8 cellular contexts compared by ENCODE assay signal in the genomic region with DNA sequence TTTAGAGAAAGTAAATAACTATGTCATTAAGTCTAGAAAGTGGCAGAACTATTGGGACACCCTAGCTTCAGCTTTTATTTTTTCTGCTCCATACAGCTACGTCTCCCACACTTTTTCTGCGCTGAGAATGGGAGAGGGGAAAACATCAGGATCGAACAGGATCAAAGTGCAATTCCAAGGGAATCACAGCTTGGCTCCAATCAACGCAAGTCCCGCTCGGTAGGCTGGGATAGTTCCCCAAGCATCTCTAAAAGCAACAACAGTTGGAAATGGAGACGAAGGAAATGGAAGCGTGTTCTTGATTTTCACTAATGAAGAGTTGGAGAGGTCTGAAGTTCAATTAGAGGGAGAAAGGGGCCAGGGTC. TPM values are rescaled to one million over a fixed set of nuclear protein-coding genes. Genes with fewer than 3 reads are reported as not detected.
DNase-seq lines count a peak whose midpoint lies in the region; ATAC-seq and TF ChIP-seq lines count a peak whose summit lies in the region.

No MANE protein-coding gene starts in this region.

- no peaks in the 10 kb centered on the region for H3K36me3 ChIP-seq in CD8-positive, alpha-beta T cell (ENCODE audit: insufficient read depth, low read length)
- H3K36me3 ChIP-seq in OCI-LY3 (replicated peaks; ENCODE audit: low read depth, low read length): no peaks in the 10 kb centered on the region
- peaks cover 7% of the 10 kb centered on the region for H3K36me3 ChIP-seq in neutrophil

- DNase-seq in CD8-positive, alpha-beta T cell: no peak
- DNase-seq in epithelial cell of proximal tubule (ENCODE audit: low read depth) (no peak), islet precursor cell (no peak), inferior parietal cortex (ENCODE audit: extremely low spot score) (no peak)
- DNase-seq in stimulated activated CD4-positive, alpha-beta T cell treated with anti-CD3 and anti-CD28 coated beads, Interleukin-4, amount 100 ng/mL, for 4 hours: no peak

- H4K20me1 ChIP-seq in OCI-LY3 (ENCODE audit: insufficient read depth, low read length): no peaks in the 10 kb centered on the region

- no peaks in the 10 kb centered on the region for H3K9me3 ChIP-seq in CD8-positive, alpha-beta T cell (ENCODE audit: low read length)
- H3K9me3 ChIP-seq in OCI-LY3 (ENCODE audit: insufficient read depth, low read length): no peaks in the 10 kb centered on the region
- H3K9me3 ChIP-seq in neutrophil: no peaks in the 10 kb centered on the region

- CTCF ChIA-PET in CD8-positive, alpha-beta T cell (lab: Charles Lee): interaction anchor here (0.6 to 6.0 kb wide), 6 partner anchors 14 to 605 kb away, joined by 3 to 57 read pairs (median 4); no protein-coding TSS in a partner anchor

- peak overlapping the region; percentile 91 for H3K27ac ChIP-seq in CD8-positive, alpha-beta T cell (ENCODE audit: low read depth, low read length)
- H3K27ac ChIP-seq in OCI-LY3 (ENCODE audit: low read length) (peak overlapping the region; percentile 42), neutrophil (peak overlapping the region; percentile 83)

- H3K36me3 Mint-ChIP-seq in CD8-positive, alpha-beta T cell: peaks cover 12% of the 10 kb centered on the region

- no peaks in the 10 kb centered on the region for H3K9me3 Mint-ChIP-seq in CD8-positive, alpha-beta T cell

- H3K4me3 ChIP-seq in CD8-positive, alpha-beta T cell (ENCODE audit: low read depth, low read length): peak overlapping the region; percentile 96
- H3K4me3 ChIP-seq in OCI-LY3 (ENCODE audit: low read length) (peak overlapping the region; percentile 91), epithelial cell of proximal tubule (ENCODE audit: low read depth, low read length) (peak overlapping the region; percentile 100), neutrophil (ENCODE audit: low read depth in 1 of 2, low read length in 1 of 2) (peak overlapping the region; percentile 80 to 94)

- H3K9ac ChIP-seq in OCI-LY3 (ENCODE audit: low read length): peak overlapping the region; percentile 86

- ATAC-seq in CD8-positive, alpha-beta T cell: no peak
- no peak for ATAC-seq in HG03520 (IDR thresholded peaks at IDR 0.05; ENCODE audit: unreplicated experiment)

- POLR2A ChIA-PET in CD8-positive, alpha-beta T cell (lab: Charles Lee): interaction anchor here (0.9 to 2.5 kb wide), 11 partner anchors 9 to 89 kb away, joined by 3 to 24 read pairs (median 6); partner anchors contain the start of genes ELOA, GALE and LYPLA2

- H3K27me3 ChIP-seq in CD8-positive, alpha-beta T cell (ENCODE audit: insufficient read depth, low read length): no peaks in the 10 kb centered on the region
- H3K27me3 ChIP-seq in OCI-LY3 (ENCODE audit: low read depth, low read length) (no peaks in the 10 kb centered on the region), neutrophil (no peaks in the 10 kb centered on the region)

- peak overlapping the region; percentile 93 for H3K4me3 Mint-ChIP-seq in CD8-positive, alpha-beta T cell

- H2AFZ ChIP-seq in OCI-LY3 (ENCODE audit: low read depth, low read length): no peak overlapping the region

- intact Hi-C loops in CD8-positive, alpha-beta T cell (cut with DNase I, micrococcal nuclease): loop anchor here (1.0 to 10.0 kb wide), 5 partner anchors 16 to 50 kb away; partner anchors contain the start of genes FUCA1 (in 2 of the 2), GALE (in 2 of the 2) and PITHD1 (in 2 of the 2)

- H3K27me3 Mint-ChIP-seq in CD8-positive, alpha-beta T cell (ENCODE audit: low read depth): no peaks in the 10 kb centered on the region

- H3K4me1 Mint-ChIP-seq in CD8-positive, alpha-beta T cell (ENCODE audit: low read depth): peaks cover 28% of the 10 kb centered on the region

- H3K79me2 ChIP-seq in OCI-LY3 (ENCODE audit: low read length): peaks cover 14% of the 10 kb centered on the region

- peaks cover 10% of the 10 kb centered on the region for H3K4me1 ChIP-seq in CD8-positive, alpha-beta T cell (ENCODE audit: insufficient read depth, low read length)
- H3K4me1 ChIP-seq in OCI-LY3 (ENCODE audit: low read length) (peaks cover 6% of the 10 kb centered on the region; the same call in 1 of the 2 replicates), neutrophil (ENCODE audit: control insufficient read depth in 1 of 2, insufficient read depth in 1 of 2, low read depth in 1 of 2, low read length in 1 of 2) (peaks cover 10 to 18% of the 10 kb centered on the region in 2 experiments)

- H3K27ac Mint-ChIP-seq in CD8-positive, alpha-beta T cell: peak overlapping the region; percentile 96

- peak overlapping the region; percentile 77 for H3K4me2 ChIP-seq in OCI-LY3 (ENCODE audit: low read length)

- TF ChIP-seq CTCF in CD8-positive, alpha-beta T cell (IDR thresholded peaks at IDR 0.05): no peak
- TF ChIP-seq CTCF in OCI-LY3 (IDR thresholded peaks at IDR 0.05; ENCODE audit: low read depth, low read length) (no peak), epithelial cell of proximal tubule (conservative IDR thresholded peaks at IDR 0.05; ENCODE audit: low read depth, low read length) (no peak), neutrophil (IDR thresholded peaks at IDR 0.05) (no peak)

RNA-seq across cellular contexts. Expression of gene HMGCL, which starts 0.5 kb away (rescaled TPM):
- total RNA-seq in CD8-positive, alpha-beta T cell: 10 to 100 TPM in 1 of 2 experiments, 1 to 10 TPM in 1; 9.2 to 10.2 TPM
- total RNA-seq in epithelial cell of proximal tubule: 22.1 and 38.5 TPM in 2 replicates

RNA-seq across cellular contexts. Expression of gene GALE, which starts 24.1 kb away (rescaled TPM):
- 1 to 10 TPM; 4.6 to 4.7 TPM for total RNA-seq in CD8-positive, alpha-beta T cell
- 126 and 131 TPM in 2 replicates for total RNA-seq in epithelial cell of proximal tubule

RNA-seq across cellular contexts. Expression of gene LYPLA2, which starts 33.7 kb away (rescaled TPM):
- 10 to 100 TPM; 39.3 to 40.4 TPM for total RNA-seq in CD8-positive, alpha-beta T cell
- 129 and 160 TPM in 2 replicates for total RNA-seq in epithelial cell of proximal tubule

RNA-seq across cellular contexts. Expression of gene FUCA1, which starts 43.4 kb away (rescaled TPM):
- total RNA-seq in CD8-positive, alpha-beta T cell: 1 to 10 TPM; 5.3 to 5.7 TPM
- 31.9 and 33.8 TPM in 2 replicates for total RNA-seq in epithelial cell of proximal tubule

RNA-seq across cellular contexts. Expression of gene PITHD1, which starts 46.5 kb away (rescaled TPM):
- total RNA-seq in CD8-positive, alpha-beta T cell: 100 to 1,000 TPM; 112 to 117 TPM
- total RNA-seq in epithelial cell of proximal tubule: 39.0 and 47.0 TPM in 2 replicates

Comparison
In these comparisons a context has a peak if more than half of its experiments do, and no peak if none do; other contexts are left out.
1. RNA of gene GALE, which starts 24.1 kb away (total RNA-seq): 126 to 131 TPM in epithelial cell of proximal tubule; 4.6 to 4.7 TPM in CD8-positive, alpha-beta T cell; every median in the first group is over 10 times any median in the second.
2. Peak in every context shown above with its lines, with median percentiles within 50 percentile points of each other: H3K27ac ChIP-seq and H3K4me3 ChIP-seq.